8 cellular contexts compared by ENCODE assay signal in genomic region chr16:1959269-1960039, GRCh38. TPM values are rescaled to one million over a fixed set of nuclear protein-coding genes. Genes with fewer than 3 reads are reported as not detected.
DNase-seq lines count a peak whose midpoint lies in the region; ATAC-seq, FAIRE-seq and TF ChIP-seq lines count a peak whose summit lies in the region.

Gene NDUFB10 (plus strand): TSS chr16:1959538. CDS start chr16:1959625, 87 bp downstream.

- H3K4me3 ChIP-seq in A673 (ENCODE audit: low read depth, low read length, poor library complexity, severe bottlenecking) = peak within 1 kb of the TSS; percentile 88
- H3K4me3 ChIP-seq in keratinocyte (ENCODE audit: control insufficient read depth in 2 of 3, extremely low read depth in 1 of 3, insufficient read depth in 2 of 3, low read depth in 1 of 3, low read length in 3 of 3) = peak within 1 kb of the TSS; percentile 84 to 91 (median 85)

- H3K9me1 ChIP-seq in keratinocyte (ENCODE audit: control insufficient read depth, extremely low read depth, insufficient read depth, low read length) = peaks cover 3% of the 10 kb centered on the region

- H3K36me3 ChIP-seq in A673 (ENCODE audit: insufficient read depth, low read length, poor library complexity, severe bottlenecking) (peaks cover 27% of the 10 kb centered on the region), keratinocyte (ENCODE audit: control insufficient read depth in 2 of 2, extremely low read depth in 1 of 2, insufficient read depth in 2 of 2, low read length in 2 of 2) (peaks cover 17 to 28% of the 10 kb centered on the region in 2 experiments)

- peak within 1 kb of the TSS; percentile 88 for H3K9ac ChIP-seq in keratinocyte (ENCODE audit: control insufficient read depth, extremely low read depth, insufficient read depth, low read length)

- POLR2A ChIA-PET in A673 (lab: Charles Lee; ENCODE audit: low non-redundant PET) = no interaction called here
- POLR2A ChIA-PET in activated B cell treated with CpG ODN at 0.5 μM for 24 hours (lab: Charles Lee) = interaction anchor here (0.9 to 9.7 kb wide), 7 partner anchors 12 to 908 kb away, joined by 3 to 351 read pairs (median 13); partner anchors contain the start of genes GFER, MSRB1, NOXO1 and SYNGR3

- peaks cover 40% of the 10 kb centered on the region for H3K79me2 ChIP-seq in keratinocyte (ENCODE audit: control insufficient read depth, insufficient read depth, low read length)

- BruUV-seq in A673 (replicated peaks; lab: Mats Ljungman, UMichigan) = no TSS peak

- peaks cover 28% of the 10 kb centered on the region for H4K20me1 ChIP-seq in keratinocyte (ENCODE audit: control insufficient read depth, extremely low read depth, insufficient read depth, low read length)

- no peaks in the 10 kb centered on the region for H3K27me3 ChIP-seq in A673 (replicated peaks; ENCODE audit: insufficient read depth, low read depth, low read length, poor library complexity)
- no peaks in the 10 kb centered on the region for H3K27me3 ChIP-seq in keratinocyte (ENCODE audit: control insufficient read depth, extremely low read depth, insufficient read depth, low read length)

- H3K27ac Mint-ChIP-seq in activated B cell treated with CpG ODN at 0.5 μM for 24 hours = peak within 1 kb of the TSS; percentile 86

- no peaks in the 10 kb centered on the region for H3K9me3 Mint-ChIP-seq in activated B cell treated with CpG ODN at 0.5 μM for 24 hours

- H3K9me3 ChIP-seq in A673 (ENCODE audit: low read depth, low read length, poor library complexity, severe bottlenecking) (no peaks in the 10 kb centered on the region), keratinocyte (ENCODE audit: control insufficient read depth, low read depth, low read length) (no peaks in the 10 kb centered on the region)

- CTCF ChIA-PET in A673 (lab: Charles Lee) (no interaction called here), activated B cell treated with CpG ODN at 0.5 μM for 24 hours (lab: Charles Lee) (no interaction called here)

- FAIRE-seq in keratinocyte (lab: Jason Lieb, UNC) = no peak

- ATAC-seq in GM18519 (IDR thresholded peaks at IDR 0.05; ENCODE audit: low FRiP score, unreplicated experiment) (peak; percentile 62), HG03066 (IDR thresholded peaks at IDR 0.05; ENCODE audit: low read depth, unreplicated experiment) (peak; percentile 70), activated B cell treated with CpG ODN at 0.5 μM for 24 hours (ENCODE audit: low read depth) (peak; percentile 86)

- no peaks in the 10 kb centered on the region for H3K27me3 Mint-ChIP-seq in activated B cell treated with CpG ODN at 0.5 μM for 24 hours

- H3K4me2 ChIP-seq in keratinocyte (ENCODE audit: control insufficient read depth, extremely low read depth, insufficient read depth, low read depth, low read length) = peak within 1 kb of the TSS; percentile 84

- peak within 1 kb of the TSS; percentile 85 for H2AFZ ChIP-seq in keratinocyte (ENCODE audit: control insufficient read depth, low read length)

- dilution Hi-C loops in keratinocyte (cut with MboI; ENCODE audit: extremely low pct_ligation_motif_present, low sequenced_read_pairs) = no loop called here

- peak within 1 kb of the TSS; percentile 86 for H3K27ac ChIP-seq in A673 (ENCODE audit: low read depth, low read length, poor library complexity, severe bottlenecking)
- H3K27ac ChIP-seq in caudate nucleus (ENCODE audit: low read depth, low read length) = peak within 1 kb of the TSS; percentile 90
- H3K27ac ChIP-seq in keratinocyte (ENCODE audit: control insufficient read depth, insufficient read depth, low read length) = peak within 1 kb of the TSS; percentile 70

- intact Hi-C loops in A673 (cut with micrococcal nuclease; ENCODE audit: unreplicated experiment) = no loop called here
- intact Hi-C loops in activated B cell treated with CpG ODN at 0.5 μM for 24 hours (cut with micrococcal nuclease) = loop anchor here (1.0 to 10.0 kb wide), 5 partner anchors 16 to 1195 kb away; partner anchors contain the start of genes MSRB1, NTHL1, RNPS1 and TSC2

- TF ChIP-seq CTCF in A673 (conservative IDR thresholded peaks at IDR 0.05; ENCODE audit: low read depth, low read length) (peak; percentile 59), activated B cell treated with CpG ODN at 0.5 μM for 24 hours (IDR thresholded peaks at IDR 0.05) (no peak), keratinocyte (optimal IDR thresholded peaks at IDR 0.05 in 1 of 3, IDR thresholded peaks at IDR 0.05 in 1 of 3, conservative IDR thresholded peaks at IDR 0.05 in 1 of 3; ENCODE audit: extremely low read depth in 1 of 3, insufficient read depth in 2 of 3, low read length in 3 of 3) (peak; percentile 35 to 72 (median 54))

- H3K4me1 ChIP-seq in A673 (ENCODE audit: insufficient read depth, low read length, poor library complexity, severe bottlenecking) (peaks cover 16% of the 10 kb centered on the region), keratinocyte (ENCODE audit: control insufficient read depth, extremely low read depth, insufficient read depth, low read length) (peaks cover 33% of the 10 kb centered on the region)

- H3K4me1 Mint-ChIP-seq in activated B cell treated with CpG ODN at 0.5 μM for 24 hours = peaks cover 49% of the 10 kb centered on the region

- peak within 1 kb of the TSS; percentile 91 for H3K4me3 Mint-ChIP-seq in activated B cell treated with CpG ODN at 0.5 μM for 24 hours

- peaks cover 40% of the 10 kb centered on the region for H3K36me3 Mint-ChIP-seq in activated B cell treated with CpG ODN at 0.5 μM for 24 hours (ENCODE audit: low read depth)

- DNase-seq in A673 (ENCODE audit: low spot score) = peak; percentile 91
- DNase-seq in NCI-H2171 treated with DMSO at 0.1 percent for 48 hours (lab: John Stamatoyannopoulos, UW) = peak; percentile 78
- peak; percentile 96 for DNase-seq in activated B cell treated with CpG ODN at 0.5 μM for 24 hours
- peak in 60 of 61 donors; percentile 31 to 92 (median 84) for DNase-seq in caudate nucleus (lab: John Stamatoyannopoulos, UW)
- DNase-seq in keratinocyte (ENCODE audit: low read depth, low spot score) = no peak
- DNase-seq in stimulated activated CD4-positive, alpha-beta T cell treated with anti-CD3 and anti-CD28 coated beads, Interleukin-15, amount 100 ng/mL, for 24 hours = peak; percentile 96

RNA-seq across cellular contexts. Expression of gene NDUFB10, which starts in this region (rescaled TPM):
- total RNA-seq in A673 (2021) (178 and 210 TPM in 2 replicates), activated B cell treated with CpG ODN at 0.5 μM for 24 hours (77.4 and 92.5 TPM in 2 replicates)
- polyA plus RNA-seq in keratinocyte = 97.9 to 161 TPM (median 107 TPM) in 3 replicates
- polyA plus RNA-seq in keratinocyte (2011; ENCODE audit: low read depth) = 175 TPM
- 102 and 257 TPM in 2 replicates for polyA plus RNA-seq in keratinocyte (2011; cell fraction: cytosol; rRNA removed)
- 41.3 and 67.7 TPM in 2 replicates for polyA plus RNA-seq in keratinocyte (2011; cell fraction: nucleus; rRNA removed)
- polyA plus RNA-seq in keratinocyte (2012; ENCODE audit: low replicate concordance) = 165 and 226 TPM in 2 replicates
- polyA minus RNA-seq in keratinocyte = 73.1 to 100 TPM (median 84.8 TPM) in 3 replicates
- 249 TPM for polyA minus RNA-seq in keratinocyte (2011; cell fraction: cytosol; rRNA and poly(A)+ RNA removed)
- 32.2 and 40.3 TPM in 2 replicates for polyA minus RNA-seq in keratinocyte (2011; cell fraction: nucleus; rRNA and poly(A)+ RNA removed)
